1 cellular context compared by ENCODE assay signal in the genomic region with DNA sequence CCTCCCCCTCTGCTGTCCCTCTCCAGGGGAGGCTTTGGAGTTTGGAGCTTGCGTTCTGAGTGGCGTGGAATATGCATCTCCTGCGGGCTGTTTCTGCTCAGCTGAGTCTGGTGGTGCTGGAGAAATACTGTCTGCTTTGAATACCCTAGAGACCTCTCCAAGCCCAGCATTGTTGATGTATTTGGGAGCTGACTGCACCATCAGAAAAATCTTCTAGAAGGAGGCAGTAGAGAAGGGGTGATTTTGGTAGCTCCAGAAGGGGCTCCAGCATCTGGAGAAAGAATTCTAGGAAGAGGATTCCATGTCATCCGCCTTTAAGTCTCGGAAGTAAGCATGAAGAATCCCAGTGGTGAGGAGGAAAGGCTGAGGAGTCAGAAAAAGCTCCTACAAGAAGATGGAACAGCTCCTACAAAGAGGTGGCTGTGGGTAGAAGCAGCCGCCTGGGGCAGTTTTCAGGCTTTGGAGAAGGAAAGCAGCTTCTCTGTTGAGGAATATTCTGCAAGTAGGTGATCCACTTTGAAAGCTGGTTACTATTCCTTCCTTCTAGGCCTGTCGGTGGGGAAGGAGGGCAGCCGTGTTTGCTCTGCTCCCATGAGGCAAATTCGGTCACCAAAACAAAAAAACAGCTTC.
TF ChIP-seq lines count a peak whose summit lies in the region.

No MANE protein-coding gene starts in this region.

TF ChIP-seq in IMR-90, 13 proteins besides CTCF, POLR2A, EP300 and RAD21 (continued from another document):
- no peak for TF ChIP-seq RFX5 (IDR thresholded peaks at IDR 0.05; ENCODE audit: low read depth, low read length)
- no peak for TF ChIP-seq CHD1 (IDR thresholded peaks at IDR 0.05; ENCODE audit: low read depth, low read length)
- TF ChIP-seq RCOR1 (IDR thresholded peaks at IDR 0.05; ENCODE audit: insufficient replicate concordance, low read length), result no peak
- no peak for TF ChIP-seq FOS (IDR thresholded peaks at IDR 0.05; ENCODE audit: low read depth, low read length)
- no peak for TF ChIP-seq ELK1 (IDR thresholded peaks at IDR 0.05; ENCODE audit: borderline replicate concordance, low read depth, low read length)
- no peak for TF ChIP-seq MXI1 (IDR thresholded peaks at IDR 0.05; ENCODE audit: borderline replicate concordance, low read depth, low read length)
- TF ChIP-seq BHLHE40 (IDR thresholded peaks at IDR 0.05; ENCODE audit: low read depth, low read length), result no peak
- TF ChIP-seq CEBPB (IDR thresholded peaks at IDR 0.05; ENCODE audit: low read depth, low read length), result no peak
- TF ChIP-seq NFE2L2 (IDR thresholded peaks at IDR 0.05; ENCODE audit: low read depth, low read length), result no peak
- TF ChIP-seq SMC3 (IDR thresholded peaks at IDR 0.05; ENCODE audit: low read depth, low read length), result no peak
